ENCODE assay signal across 15 cellular contexts in the genomic region with DNA sequence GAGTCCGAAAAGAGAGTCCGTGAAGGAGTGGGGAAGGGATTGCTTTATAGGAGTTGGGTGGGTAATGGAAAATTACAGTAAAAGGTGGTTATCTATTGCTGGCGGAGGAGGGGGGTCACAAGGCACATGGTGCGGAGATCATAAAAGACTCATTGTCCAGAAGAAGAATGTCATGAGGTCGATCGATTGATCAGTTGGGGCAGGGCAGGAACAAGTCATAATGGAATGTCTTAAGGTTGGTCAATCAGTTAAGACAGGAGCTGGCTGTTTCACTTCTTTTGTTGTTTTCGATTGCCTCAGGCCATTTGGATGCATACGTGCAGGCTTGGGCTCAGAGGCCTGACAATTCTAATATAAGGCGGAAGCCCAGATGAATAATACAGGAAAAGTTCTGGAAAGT.
"Had no signal": no experiment of that assay in that cellular context is flagged by ENCODE, and none has a peak within 500 bp of the region (broad histone marks: within the 10 kb centered on the region; RNA-seq: fewer than 3 reads in every experiment).

No MANE protein-coding gene starts in this region.

- H3K9me3 Mint-ChIP-seq: natural killer cell treated with Interleukin-12 subunit alpha and Interleukin-12 subunit beta and Interleukin-15 and Interleukin-18, amount 100 ng/mL, for 72 hours; stimulated activated effector memory CD8-positive, alpha-beta T cell treated with anti-CD3 and anti-CD28 coated beads, Interleukin-12 subunit alpha, Interleukin-12 subunit beta, amount 100 ng/mL, for 72 hours; T-helper 2 cell treated with Interferon-gamma antibody and Interleukin-4, amounts not matched to agents 5 μg/mL and 100 μg/mL, for 36 hours had no signal

- DNase-seq: activated CD4-positive, alpha-beta T cell treated with anti-CD3 and anti-CD28 coated beads, Interleukin-2, amount 50 U/mL, for 1 hour; activated naive CD4-positive, alpha-beta T cell; activated T-cell treated with anti-CD3 and anti-CD28 coated beads for 4 hours; anterior cingulate cortex; brain microvascular endothelial cell; cortex of kidney; effector memory CD4-positive, alpha-beta T cell; heart left ventricle; mucosa of descending colon had no signal

- ATAC-seq: heart left ventricle; mucosa of descending colon; natural killer cell treated with Interleukin-12 subunit alpha and Interleukin-12 subunit beta and Interleukin-15 and Interleukin-18, amount 100 ng/mL, for 72 hours; stimulated activated effector memory CD8-positive, alpha-beta T cell treated with anti-CD3 and anti-CD28 coated beads, Interleukin-12 subunit alpha, Interleukin-12 subunit beta, amount 100 ng/mL, for 72 hours had no signal

- H3K27me3 ChIP-seq: brain microvascular endothelial cell had no signal

- H3K4me3 Mint-ChIP-seq: natural killer cell treated with Interleukin-12 subunit alpha and Interleukin-12 subunit beta and Interleukin-15 and Interleukin-18, amount 100 ng/mL, for 72 hours; stimulated activated effector memory CD8-positive, alpha-beta T cell treated with anti-CD3 and anti-CD28 coated beads, Interleukin-12 subunit alpha, Interleukin-12 subunit beta, amount 100 ng/mL, for 72 hours; T-helper 2 cell treated with Interferon-gamma antibody and Interleukin-4, amounts not matched to agents 5 μg/mL and 100 μg/mL, for 36 hours had no signal

- H3K4me3 ChIP-seq: heart left ventricle, lung, mucosa of descending colon had no signal

- H3K27ac ChIP-seq: brain microvascular endothelial cell, epithelial cell of prostate had no signal

- H3K27ac Mint-ChIP-seq: natural killer cell treated with Interleukin-12 subunit alpha and Interleukin-12 subunit beta and Interleukin-15 and Interleukin-18, amount 100 ng/mL, for 72 hours; stimulated activated effector memory CD8-positive, alpha-beta T cell treated with anti-CD3 and anti-CD28 coated beads, Interleukin-12 subunit alpha, Interleukin-12 subunit beta, amount 100 ng/mL, for 72 hours; T-helper 2 cell treated with Interferon-gamma antibody and Interleukin-4, amounts not matched to agents 5 μg/mL and 100 μg/mL, for 36 hours had no signal

- H3K36me3 ChIP-seq: brain microvascular endothelial cell, heart left ventricle had no signal

- FAIRE-seq: frontal cortex had no signal

- H3K9me3 ChIP-seq: heart left ventricle, mucosa of descending colon had no signal

- H3K36me3 Mint-ChIP-seq: natural killer cell treated with Interleukin-12 subunit alpha and Interleukin-12 subunit beta and Interleukin-15 and Interleukin-18, amount 100 ng/mL, for 72 hours; stimulated activated effector memory CD8-positive, alpha-beta T cell treated with anti-CD3 and anti-CD28 coated beads, Interleukin-12 subunit alpha, Interleukin-12 subunit beta, amount 100 ng/mL, for 72 hours had no signal

- H3K4me1 Mint-ChIP-seq: stimulated activated effector memory CD8-positive, alpha-beta T cell treated with anti-CD3 and anti-CD28 coated beads, Interleukin-12 subunit alpha, Interleukin-12 subunit beta, amount 100 ng/mL, for 72 hours had no signal
